18 cellular contexts compared by ENCODE assay signal in the genomic region with DNA sequence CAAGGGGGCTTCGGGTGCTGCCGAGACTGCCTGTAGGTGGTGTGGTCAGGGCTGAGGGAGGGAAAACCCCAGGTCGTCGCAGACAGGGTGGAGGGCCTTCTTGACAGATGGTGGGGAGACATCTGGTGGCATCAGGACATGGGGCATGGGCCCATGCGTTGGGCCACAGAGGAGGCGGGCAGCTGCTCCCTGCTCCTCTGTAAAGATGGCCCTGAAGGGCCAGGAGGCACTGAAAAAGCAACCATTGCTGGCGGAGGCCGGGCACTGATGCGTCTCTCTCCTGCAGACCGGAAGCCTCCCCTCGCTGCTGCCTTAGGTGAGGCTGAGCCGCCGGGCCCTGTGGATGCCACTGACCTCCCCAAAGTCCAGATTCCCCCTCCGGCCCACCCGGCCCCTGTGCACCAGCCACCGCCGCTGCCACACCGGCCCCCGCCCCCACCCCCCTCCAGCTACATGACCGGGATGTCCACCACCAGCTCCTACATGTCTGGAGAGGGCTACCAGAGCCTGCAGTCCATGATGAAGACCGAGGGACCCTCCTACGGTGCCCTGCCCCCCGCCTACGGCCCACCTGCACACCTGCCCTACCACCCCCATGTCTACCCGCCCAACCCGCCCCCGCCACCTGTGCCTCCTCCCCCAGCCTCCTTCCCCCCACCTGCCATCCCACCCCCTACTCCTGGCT. TPM values are rescaled to one million over a fixed set of nuclear protein-coding genes. Genes with fewer than 3 reads are reported as not detected.
DNase-seq lines count a peak whose midpoint lies in the region; ATAC-seq and TF ChIP-seq lines count a peak whose summit lies in the region.
"Had no signal": no experiment of that assay in that cellular context is flagged by ENCODE, and none has a peak within 500 bp of the region (broad histone marks: within the 10 kb centered on the region; RNA-seq: fewer than 3 reads in every experiment).

No MANE protein-coding gene starts in this region.

- in situ Hi-C loops in GM13977 (cut with MboI; ENCODE audit: low pct_unique_long_range_greater_than_20kb, low sequenced_read_pairs, unreplicated experiment), result no loop called here

- H3K4me2 ChIP-seq in smooth muscle cell, result no peak overlapping the region

- H3K4me3 ChIP-seq in endodermal cell (ENCODE audit: low read length) (no peak overlapping the region), spleen (no peak overlapping the region), sigmoid colon (no peak overlapping the region), smooth muscle cell (no peak overlapping the region)
- H3K4me3 ChIP-seq: breast epithelium, GM23248, ovary, thyroid gland had no signal

- H3K4me1 ChIP-seq in endodermal cell (ENCODE audit: control insufficient read depth, insufficient read depth, low read length) (no peaks in the 10 kb centered on the region), spleen (peaks cover 0 to 18% (median 8%) of the 10 kb centered on the region in 6 donors), sigmoid colon (peaks cover 0 to 38% (median 30%) of the 10 kb centered on the region in 4 donors), smooth muscle cell (ENCODE audit: low read depth) (no peaks in the 10 kb centered on the region)
- H3K4me1 ChIP-seq: BE2C, thyroid gland had no signal

- TF ChIP-seq POLR2A in spleen (IDR thresholded peaks at IDR 0.05), result no peak
- TF ChIP-seq POLR2A in sigmoid colon (IDR thresholded peaks at IDR 0.05), result no peak

- H3K36me3 Mint-ChIP-seq in activated CD8-positive, alpha-beta memory T cell treated with anti-CD3 and anti-CD28 coated beads, Interleukin-2, amount 10 ng/mL, durations not matched to agents 7 days and 5 days, result peaks cover 22% of the 10 kb centered on the region
- H3K36me3 Mint-ChIP-seq in endodermal cell (ENCODE audit: low read depth), result peaks cover 50% of the 10 kb centered on the region

- no peaks in the 10 kb centered on the region for H3K9me3 Mint-ChIP-seq in activated CD8-positive, alpha-beta memory T cell treated with anti-CD3 and anti-CD28 coated beads, Interleukin-2, amount 10 ng/mL, durations not matched to agents 7 days and 5 days (ENCODE audit: low read depth)
- H3K9me3 Mint-ChIP-seq in endodermal cell, result no peaks in the 10 kb centered on the region
- H3K9me3 Mint-ChIP-seq: T-cell had no signal

- H3F3A ChIP-seq in smooth muscle cell (ENCODE audit: low read depth), result peaks cover 8% of the 10 kb centered on the region

- H3K36me3 ChIP-seq in endodermal cell (ENCODE audit: control insufficient read depth, insufficient read depth, low read length), result peaks cover 69% of the 10 kb centered on the region
- peaks cover 11 to 100% (median 77%) of the 10 kb centered on the region in 6 donors for H3K36me3 ChIP-seq in spleen
- H3K36me3 ChIP-seq in sigmoid colon, result peaks cover 33 to 77% (median 57%) of the 10 kb centered on the region in 4 donors
- peaks cover 3% of the 10 kb centered on the region for H3K36me3 ChIP-seq in smooth muscle cell (ENCODE audit: low read depth)
- H3K36me3 ChIP-seq: breast epithelium, ovary had no signal

- CTCF ChIA-PET in activated CD8-positive, alpha-beta memory T cell treated with anti-CD3 and anti-CD28 coated beads, Interleukin-2, amount 10 ng/mL, durations not matched to agents 7 days and 5 days (lab: Charles Lee), result no interaction called here

- H2AFZ ChIP-seq in smooth muscle cell (ENCODE audit: low read depth), result no peak overlapping the region
- H2AFZ ChIP-seq: GM23248 had no signal

- intact Hi-C loops in spleen (cut with DNase I; ENCODE audit: low total_unique reads), result loop anchor here (10.0 kb wide), 1 partner anchor 375 kb away; no protein-coding TSS in a partner anchor
- intact Hi-C loops in sigmoid colon (cut with DNase I), result no loop called here

- 97 to 100% methylated on average over 6 to 20 of the region's 27 CpGs for WGBS in endodermal cell (ENCODE audit: insufficient coverage in 1 of 2, insufficient read length in 1 of 2), 2 experiments
- 84 to 97% (median 92%) methylated on average over 12 to 27 of the region's 27 CpGs for WGBS in spleen, 5 donors
- 91 to 94% methylated on average over 27 of the region's 27 CpGs for WGBS in sigmoid colon, 2 donors
- 96% methylated on average over 10 of the region's 27 CpGs for WGBS in smooth muscle cell (ENCODE audit: low lambda C conversion rate)

- TF ChIP-seq EP300 in sigmoid colon (IDR thresholded peaks at IDR 0.05), result no peak

- H3K27ac Mint-ChIP-seq in activated CD8-positive, alpha-beta memory T cell treated with anti-CD3 and anti-CD28 coated beads, Interleukin-2, amount 10 ng/mL, durations not matched to agents 7 days and 5 days, result no peak overlapping the region
- H3K27ac Mint-ChIP-seq in endodermal cell, result no peak overlapping the region
- H3K27ac Mint-ChIP-seq: T-cell had no signal

- no peak for ATAC-seq in activated CD8-positive, alpha-beta memory T cell treated with anti-CD3 and anti-CD28 coated beads, Interleukin-2, amount 10 ng/mL, durations not matched to agents 7 days and 5 days
- ATAC-seq: naive thymus-derived CD4-positive, alpha-beta T cell; T-cell had no signal

- H3K27ac ChIP-seq in endodermal cell (ENCODE audit: low read depth, low read length) (peak overlapping the region; percentile 10), spleen (no peak overlapping the region), sigmoid colon (peak overlapping the region in 1 of 4 donors; percentile 83), smooth muscle cell (ENCODE audit: low read depth) (no peak overlapping the region)
- H3K27ac ChIP-seq: GM23248, ovary, thyroid gland had no signal

- H3K27me3 ChIP-seq in endodermal cell (ENCODE audit: control insufficient read depth, insufficient read depth, low read length, poor library complexity, severe bottlenecking) (no peaks in the 10 kb centered on the region), spleen (replicated peaks in 1 of 7) (no peaks in the 10 kb centered on the region), sigmoid colon (no peaks in the 10 kb centered on the region), smooth muscle cell (ENCODE audit: low read depth) (no peaks in the 10 kb centered on the region)
- H3K27me3 ChIP-seq: BE2C, breast epithelium, ovary, thyroid gland had no signal

- peaks cover 29% of the 10 kb centered on the region for H4K20me1 ChIP-seq in smooth muscle cell (ENCODE audit: low read depth)

- no peaks in the 10 kb centered on the region for H3K4me1 Mint-ChIP-seq in activated CD8-positive, alpha-beta memory T cell treated with anti-CD3 and anti-CD28 coated beads, Interleukin-2, amount 10 ng/mL, durations not matched to agents 7 days and 5 days
- H3K4me1 Mint-ChIP-seq in endodermal cell, result peaks cover 3% of the 10 kb centered on the region
- H3K4me1 Mint-ChIP-seq: naive thymus-derived CD4-positive, alpha-beta T cell; T-cell had no signal

- H3K9me3 ChIP-seq in endodermal cell (ENCODE audit: control insufficient read depth, low read length) (no peaks in the 10 kb centered on the region), spleen (no peaks in the 10 kb centered on the region), sigmoid colon (no peaks in the 10 kb centered on the region), smooth muscle cell (replicated peaks; ENCODE audit: low read depth) (no peaks in the 10 kb centered on the region)
- H3K9me3 ChIP-seq: BE2C, breast epithelium, ovary, thyroid gland had no signal

- no peak overlapping the region for H3K4me3 Mint-ChIP-seq in activated CD8-positive, alpha-beta memory T cell treated with anti-CD3 and anti-CD28 coated beads, Interleukin-2, amount 10 ng/mL, durations not matched to agents 7 days and 5 days
- H3K4me3 Mint-ChIP-seq in endodermal cell, result no peak overlapping the region
- H3K4me3 Mint-ChIP-seq: naive thymus-derived CD4-positive, alpha-beta T cell; T-cell had no signal

- no peaks in the 10 kb centered on the region for H3K79me2 ChIP-seq in smooth muscle cell (ENCODE audit: low read depth)

- peak; percentile 40 for DNase-seq in activated CD8-positive, alpha-beta memory T cell treated with anti-CD3 and anti-CD28 coated beads, Interleukin-2, amount 50 U/mL, for 48 hours
- DNase-seq in activated CD8-positive, alpha-beta memory T cell treated with anti-CD3 and anti-CD28 coated beads, Interleukin-2, amount 10 ng/mL, durations not matched to agents 7 days and 5 days, result no peak
- DNase-seq in GM13977 (ENCODE audit: low spot score) (peak; percentile 16), endodermal cell (no peak), spleen (peak; percentile 72), sigmoid colon (no peak), smooth muscle cell (lab: John Stamatoyannopoulos, UW; ENCODE audit: unreplicated experiment) (no peak)
- DNase-seq in activated effector memory CD4-positive, alpha-beta T cell treated with Interleukin-2 at 50 U/mL for 16 hours, result no peak
- DNase-seq: activated CD4-positive, alpha-beta T cell treated with anti-CD3 and anti-CD28 coated beads for 48 hours; BE2C; cortex of kidney; DMS79 treated with DMSO at 0.1 percent for 48 hours; GM23248; naive thymus-derived CD4-positive, alpha-beta T cell; T-cell; thyroid gland had no signal

- no peaks in the 10 kb centered on the region for H3K27me3 Mint-ChIP-seq in activated CD8-positive, alpha-beta memory T cell treated with anti-CD3 and anti-CD28 coated beads, Interleukin-2, amount 10 ng/mL, durations not matched to agents 7 days and 5 days
- H3K27me3 Mint-ChIP-seq in endodermal cell (ENCODE audit: insufficient read depth), result no peaks in the 10 kb centered on the region
- H3K27me3 Mint-ChIP-seq: naive thymus-derived CD4-positive, alpha-beta T cell; T-cell had no signal

- H3K9ac ChIP-seq in endodermal cell (ENCODE audit: extremely low read depth, low read length, poor library complexity, severe bottlenecking) (no peak overlapping the region), smooth muscle cell (ENCODE audit: low read depth) (no peak overlapping the region)
- H3K9ac ChIP-seq: GM23248 had no signal

- TF ChIP-seq CTCF in GM13977 (IDR thresholded peaks at IDR 0.05; ENCODE audit: extremely low read depth, insufficient read depth, missing control alignments) (no peak), endodermal cell (conservative IDR thresholded peaks at IDR 0.05) (no peak), spleen (IDR thresholded peaks at IDR 0.05 in 8 of 11, conservative IDR thresholded peaks at IDR 0.05 in 3 of 11) (no peak), sigmoid colon (IDR thresholded peaks at IDR 0.05) (no peak), smooth muscle cell (IDR thresholded peaks at IDR 0.05; ENCODE audit: borderline replicate concordance, insufficient read depth, poor library complexity, severe bottlenecking) (no peak)

RNA-seq across cellular contexts. Expression of a gene that starts 28.8 kb away (rescaled TPM):
- 10 to 100 TPM; 82.9 to 84.3 TPM for total RNA-seq in activated CD8-positive, alpha-beta memory T cell treated with anti-CD3 and anti-CD28 coated beads, Interleukin-2, amount 10 ng/mL, durations not matched to agents 7 days and 5 days
- total RNA-seq in endodermal cell (10 to 100 TPM; 71.5 to 77.1 TPM), spleen (10 to 100 TPM; 38.3 to 58.3 (median 50.3) TPM), sigmoid colon (10 to 100 TPM; 13.2 to 20.5 (median 18.4) TPM), smooth muscle cell (32.9 and 45.0 TPM in 2 replicates)
- 62.9 TPM for polyA plus RNA-seq in endodermal cell (2013, experiment 1 of 2)
- 60.4 TPM for polyA plus RNA-seq in endodermal cell (2013, experiment 2 of 2)
- polyA plus RNA-seq in spleen (10 to 100 TPM; 11.8 to 15.5 (median 12.8) TPM), sigmoid colon (10 to 100 TPM; 14.4 to 25.9 (median 17.6) TPM), smooth muscle cell (14.6 and 22.7 TPM in 2 replicates)

RNA-seq across cellular contexts. Expression of a gene that starts 29.4 kb away (rescaled TPM):
- total RNA-seq in activated CD8-positive, alpha-beta memory T cell treated with anti-CD3 and anti-CD28 coated beads, Interleukin-2, amount 10 ng/mL, durations not matched to agents 7 days and 5 days, result 10 to 100 TPM; 53.9 to 61.4 TPM
- total RNA-seq in endodermal cell, result 10 to 100 TPM; 57.8 to 68.1 TPM
- polyA plus RNA-seq in endodermal cell (2013, experiment 1 of 2), result 41.3 TPM
- polyA plus RNA-seq in endodermal cell (2013, experiment 2 of 2), result 38.5 TPM
- total RNA-seq in spleen, result 10 to 100 TPM; 47.9 to 84.4 (median 64.6) TPM
- polyA plus RNA-seq in spleen, result 10 to 100 TPM; 18.1 to 28.4 (median 19.1) TPM
- 100 to 1,000 TPM; 130 to 164 (median 152) TPM for total RNA-seq in sigmoid colon
- polyA plus RNA-seq in sigmoid colon, result 10 to 100 TPM; 34.6 to 54.7 (median 53.6) TPM
- 74.9 and 78.2 TPM in 2 replicates for total RNA-seq in smooth muscle cell
- 41.5 and 49.2 TPM in 2 replicates for polyA plus RNA-seq in smooth muscle cell

Comparison
In these comparisons a context has a peak if more than half of its experiments do, and no peak if none do; other contexts are left out.
1. DNase-seq: peak in activated CD8-positive, alpha-beta memory T cell treated with anti-CD3 and anti-CD28 coated beads, Interleukin-2, amount 50 U/mL, for 48 hours (single experiment), GM13977 (single experiment) and spleen (single experiment); none in activated CD8-positive, alpha-beta memory T cell treated with anti-CD3 and anti-CD28 coated beads, Interleukin-2, amount 10 ng/mL, durations not matched to agents 7 days and 5 days (single experiment), endodermal cell (single experiment), activated effector memory CD4-positive, alpha-beta T cell treated with Interleukin-2 at 50 U/mL for 16 hours (single experiment), sigmoid colon (single experiment) and smooth muscle cell (single experiment).